In the genomic region with DNA sequence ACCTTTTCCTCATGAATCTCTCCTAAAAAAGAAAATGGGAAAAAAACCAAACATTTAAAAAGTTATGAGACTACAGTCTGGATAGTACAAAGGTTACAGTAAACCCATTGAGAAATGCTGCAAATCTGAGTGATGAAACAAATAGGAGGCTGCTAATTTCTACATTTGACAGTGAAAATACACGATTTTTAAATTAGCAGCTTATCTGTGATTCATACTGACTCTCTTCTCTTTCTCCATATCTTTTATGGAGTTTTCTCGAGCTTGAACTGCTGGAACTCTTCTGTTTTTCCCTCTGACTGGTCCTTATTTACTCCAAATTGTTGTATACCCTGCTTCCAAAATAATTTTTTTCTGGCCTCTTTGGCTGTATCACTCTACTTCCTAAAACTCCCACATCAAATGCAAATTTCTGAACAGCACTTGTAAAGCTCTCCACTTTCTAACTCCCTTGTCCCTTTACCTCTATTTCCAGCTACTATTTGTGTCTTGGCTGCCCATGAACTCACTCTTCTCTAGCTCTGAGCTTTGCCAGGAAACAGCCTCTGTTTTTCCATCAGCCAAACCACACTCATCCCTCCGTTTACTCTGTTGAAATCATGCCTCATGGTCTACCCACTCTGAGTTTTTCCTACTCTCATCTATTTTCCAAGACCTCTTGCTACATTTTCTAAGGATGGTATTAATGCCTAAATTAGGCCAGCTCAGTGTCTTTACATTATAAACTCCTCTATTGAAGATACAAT, we compare ENCODE assay signal across 10 cellular contexts.
DNase-seq lines count a peak whose midpoint lies in the region; ATAC-seq and TF ChIP-seq lines count a peak whose summit lies in the region.
"Had no signal": no experiment of that assay in that cellular context is flagged by ENCODE, and none has a peak within 500 bp of the region (broad histone marks: within the 10 kb centered on the region; RNA-seq: fewer than 3 reads in every experiment).

No MANE protein-coding gene starts in this region.

- POLR2A ChIA-PET in naive thymus-derived CD4-positive, alpha-beta T cell (lab: Charles Lee) = interaction anchor here (1.0 to 2.3 kb wide), 4 partner anchors 8 to 16 kb away, joined by 3 to 8 read pairs (median 5); no protein-coding TSS in a partner anchor

- DNase-seq in AG10803 (ENCODE audit: low read depth) (peak; percentile 81), HT1080 (ENCODE audit: low read depth) (peak; percentile 33), chondrocyte (ENCODE audit: low spot score) (no peak), ecto neural progenitor cell (ENCODE audit: low spot score) (no peak), ureter (ENCODE audit: low spot score) (no peak), NCI-H510A treated with DMSO at 0.1 percent for 48 hours (lab: John Stamatoyannopoulos, UW) (no peak)
- DNase-seq in naive thymus-derived CD4-positive, alpha-beta T cell = no peak
- DNase-seq: activated gamma-delta T cell treated with Interleukin-2 at 50 U/mL for 16 hours, T-helper 9 cell had no signal

- H3K36me3 ChIP-seq in naive thymus-derived CD4-positive, alpha-beta T cell (ENCODE audit: control insufficient read depth in 2 of 3, insufficient read depth in 3 of 3, low read length in 3 of 3) = no peaks in the 10 kb centered on the region

- H3K27me3 Mint-ChIP-seq in chondrocyte (ENCODE audit: low read depth) = no peaks in the 10 kb centered on the region
- no peaks in the 10 kb centered on the region for H3K27me3 Mint-ChIP-seq in naive thymus-derived CD4-positive, alpha-beta T cell

- no peaks in the 10 kb centered on the region for H3K9me3 ChIP-seq in naive thymus-derived CD4-positive, alpha-beta T cell (ENCODE audit: control insufficient read depth in 2 of 3, low read length in 3 of 3)

- no peak overlapping the region for H3K4me3 Mint-ChIP-seq in chondrocyte (ENCODE audit: unreplicated experiment)
- H3K4me3 Mint-ChIP-seq in naive thymus-derived CD4-positive, alpha-beta T cell = peak overlapping the region in 5 of 10 donors; percentile 1 to 29 (median 7)

- TF ChIP-seq CTCF in AG10803 (conservative IDR thresholded peaks at IDR 0.05; ENCODE audit: low read length) (no peak), chondrocyte (IDR thresholded peaks at IDR 0.05) (no peak)

- peaks cover 3% of the 10 kb centered on the region for H3K9me3 Mint-ChIP-seq in chondrocyte (ENCODE audit: low read depth)
- H3K9me3 Mint-ChIP-seq in naive thymus-derived CD4-positive, alpha-beta T cell = peaks cover 0 to 6% (median 0%) of the 10 kb centered on the region in 11 donors

- no peak for ATAC-seq in naive thymus-derived CD4-positive, alpha-beta T cell
- no peak for ATAC-seq in GM18517 (IDR thresholded peaks at IDR 0.05; ENCODE audit: unreplicated experiment)

- H3K4me3 ChIP-seq in AG10803 (ENCODE audit: low read length) = no peak overlapping the region
- H3K4me3 ChIP-seq in naive thymus-derived CD4-positive, alpha-beta T cell (ENCODE audit: low read length) = no peak overlapping the region

- no peaks in the 10 kb centered on the region for H3K27me3 ChIP-seq in naive thymus-derived CD4-positive, alpha-beta T cell (ENCODE audit: control insufficient read depth in 2 of 2, insufficient read depth in 2 of 2, low read length in 2 of 2)

- peaks cover 1% of the 10 kb centered on the region for H3K36me3 Mint-ChIP-seq in chondrocyte (ENCODE audit: low read depth)
- peaks cover 0 to 36% (median 13%) of the 10 kb centered on the region in 5 donors for H3K36me3 Mint-ChIP-seq in naive thymus-derived CD4-positive, alpha-beta T cell

- intact Hi-C loops in naive thymus-derived CD4-positive, alpha-beta T cell (cut with micrococcal nuclease) = loop anchor here (1.0 to 10.0 kb wide), 4 partner anchors 9 to 825 kb away; no protein-coding TSS in a partner anchor

- H3K4me1 ChIP-seq in naive thymus-derived CD4-positive, alpha-beta T cell (ENCODE audit: control insufficient read depth in 2 of 2, insufficient read depth in 2 of 2, low read length in 2 of 2) = peaks cover 10 to 33% of the 10 kb centered on the region in 2 donors

- no peak overlapping the region for H3K27ac ChIP-seq in naive thymus-derived CD4-positive, alpha-beta T cell (ENCODE audit: low read depth, low read length)

- H3K27ac Mint-ChIP-seq in chondrocyte (ENCODE audit: unreplicated experiment) = peak overlapping the region; percentile 84
- peak overlapping the region; percentile 3 to 78 (median 40) for H3K27ac Mint-ChIP-seq in naive thymus-derived CD4-positive, alpha-beta T cell

- CTCF ChIA-PET in naive thymus-derived CD4-positive, alpha-beta T cell (lab: Charles Lee) = no interaction called here

- peaks cover 82% of the 10 kb centered on the region for H3K4me1 Mint-ChIP-seq in chondrocyte (ENCODE audit: low read depth)
- peaks cover 38 to 88% (median 78%) of the 10 kb centered on the region in 7 donors for H3K4me1 Mint-ChIP-seq in naive thymus-derived CD4-positive, alpha-beta T cell

Comparison
In these comparisons a context has a peak if more than half of its experiments do, and no peak if none do; other contexts are left out.
1. DNase-seq: peak in AG10803 (single experiment) and HT1080 (single experiment); none in chondrocyte (single experiment), naive thymus-derived CD4-positive, alpha-beta T cell (0 of 9), ecto neural progenitor cell (single experiment), ureter (single experiment) and NCI-H510A treated with DMSO at 0.1 percent for 48 hours (single experiment).